25 cellular contexts compared by ENCODE assay signal in the genomic region with DNA sequence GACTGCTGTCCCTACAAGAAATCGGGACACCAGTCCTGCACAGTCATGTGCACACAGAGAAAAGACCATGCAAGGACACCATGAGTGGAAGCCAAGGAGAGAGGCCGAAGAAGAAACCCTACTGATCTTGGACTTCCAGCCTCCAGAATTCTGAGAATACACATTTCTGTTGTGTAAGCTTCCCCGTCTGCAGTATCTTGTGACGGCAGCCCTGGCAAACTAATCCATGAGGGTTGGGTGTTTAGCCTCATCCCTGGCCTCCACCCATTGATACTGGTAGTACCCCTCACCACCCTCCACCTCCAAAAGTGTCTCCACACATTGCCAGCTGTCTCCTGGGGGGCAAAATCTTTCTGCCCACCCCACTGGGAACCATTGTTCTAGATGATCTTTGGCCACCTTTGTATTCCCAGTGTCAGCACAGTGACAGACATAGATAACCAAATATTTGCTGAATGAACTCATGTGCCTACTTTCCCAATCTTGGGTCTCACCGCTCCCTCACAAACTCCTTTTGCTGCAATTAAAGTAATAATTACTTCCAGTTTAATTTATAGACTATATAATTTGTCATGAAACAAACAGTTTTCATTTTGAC.
"Had no signal": no experiment of that assay in that cellular context is flagged by ENCODE, and none has a peak within 500 bp of the region (broad histone marks: within the 10 kb centered on the region; RNA-seq: fewer than 3 reads in every experiment).

No MANE protein-coding gene starts in this region.

- H3K4me1 ChIP-seq: left lung, lower lobe of right lung, right atrium auricular region, right lobe of liver, tibial nerve, upper lobe of left lung, vagina had no signal

- H3K9me3 ChIP-seq: left lung, lower lobe of right lung, mucosa of descending colon, ovary, right atrium auricular region, right lobe of liver, tibial nerve, upper lobe of left lung, vagina had no signal

- H3K4me3 ChIP-seq: left lung, lower lobe of right lung, mucosa of descending colon, ovary, right atrium auricular region, right lobe of liver, smooth muscle cell, tibial nerve, upper lobe of left lung, vagina had no signal

- H3K27ac ChIP-seq: left lung, lower lobe of right lung, ovary, right atrium auricular region, right lobe of liver, tibial nerve, upper lobe of left lung, vagina had no signal

- H3K4me2 ChIP-seq: smooth muscle cell had no signal

- DNase-seq: hippocampal formation; kidney glomerular epithelial cell; left cardiac atrium; left lung; lower lobe of right lung; mammary epithelial cell; midbrain; mucosa of descending colon; naive thymus-derived CD4-positive, alpha-beta T cell; ovary; right lobe of liver; stimulated activated CD4-positive, alpha-beta T cell treated with anti-CD3 and anti-CD28 coated beads, Interleukin-1b, Interleukin-23, amount 100 ng/mL, for 48 hours; stimulated activated CD4-positive, alpha-beta T cell treated with anti-CD3 and anti-CD28 coated beads, Interleukin-2, amount 100 ng/mL, for 48 hours; stimulated activated CD4-positive, alpha-beta T cell treated with anti-CD3 and anti-CD28 coated beads, Interleukin-4, amount 100 ng/mL, for 4 hours; stimulated activated CD8-positive, alpha-beta memory T cell treated with anti-CD3 and anti-CD28 coated beads, Interleukin-4, amount 100 ng/mL, for 48 hours; stimulated activated naive CD4-positive, alpha-beta T cell treated with Interleukin-2 at 50 U/mL for 16 hours; stimulated activated naive CD8-positive, alpha-beta T cell treated with anti-CD3 and anti-CD28 coated beads, Interleukin-15, amount 100 ng/mL, for 72 hours; substantia nigra; upper lobe of left lung had no signal

- ATAC-seq: left cardiac atrium; left lung; lower lobe of right lung; mucosa of descending colon; naive thymus-derived CD4-positive, alpha-beta T cell; natural killer cell treated with Interleukin-12 subunit alpha and Interleukin-12 subunit beta and Interleukin-15 and Interleukin-18, amount 100 ng/mL, for 72 hours; stimulated activated memory B cell treated with anti-CD40 and anti-IgM and Interleukin-4, amounts not matched to agents 10 μg/mL and 1 μg/mL and 100 μg/mL, for 72 hours; stimulated activated naive CD8-positive, alpha-beta T cell treated with anti-CD3 and anti-CD28 coated beads, Interleukin-15, amount 100 ng/mL, for 72 hours had no signal

- H3K27me3 ChIP-seq: left lung, ovary, right atrium auricular region, right lobe of liver, tibial nerve, upper lobe of left lung, vagina had no signal

- H3K36me3 ChIP-seq: ovary, right atrium auricular region, right lobe of liver had no signal
